Comparison of ENCODE assay signal across 23 cellular contexts in the genomic region with DNA sequence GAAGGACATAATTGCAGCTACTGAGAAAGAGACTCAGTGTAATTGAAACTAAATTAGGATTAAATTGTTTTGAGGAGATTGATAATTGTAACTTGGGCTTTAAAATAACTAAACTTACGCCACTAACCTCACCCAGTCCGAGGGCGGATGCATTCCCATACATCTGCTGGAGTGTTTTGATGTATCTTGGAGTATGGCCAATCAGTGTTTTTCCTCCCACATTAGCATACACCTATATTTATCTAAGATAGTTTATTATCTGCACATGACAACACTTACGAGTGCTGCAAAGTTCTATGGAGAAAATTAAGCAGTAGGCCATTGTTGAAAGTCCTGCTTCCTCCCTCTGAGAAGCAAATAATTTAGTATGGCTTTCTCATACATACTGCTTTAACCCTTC.
DNase-seq lines count a peak whose midpoint lies in the region; ATAC-seq, FAIRE-seq and TF ChIP-seq lines count a peak whose summit lies in the region.
"Had no signal": no experiment of that assay in that cellular context is flagged by ENCODE, and none has a peak within 500 bp of the region (broad histone marks: within the 10 kb centered on the region; RNA-seq: fewer than 3 reads in every experiment).

No MANE protein-coding gene starts in this region.

- no peaks in the 10 kb centered on the region for H3K36me3 ChIP-seq in small intestine (ENCODE audit: control insufficient read depth in 2 of 2, insufficient read depth in 2 of 2, low read length in 2 of 2)
- H3K36me3 ChIP-seq: BLaER1 had no signal

- H3K4me1 ChIP-seq in small intestine (ENCODE audit: control insufficient read depth in 2 of 2, insufficient read depth in 1 of 2, low read depth in 1 of 2, low read length in 1 of 2): no peaks in the 10 kb centered on the region
- H3K4me1 ChIP-seq: BLaER1 had no signal

- no peak for TF ChIP-seq POLR2A in GM18505 (IDR thresholded peaks at IDR 0.05; ENCODE audit: borderline replicate concordance, extremely low read depth, insufficient read depth, insufficient read length)

- peak; percentile 97 for ATAC-seq in left colon
- no peak for ATAC-seq in GM18505 (IDR thresholded peaks at IDR 0.05; ENCODE audit: unreplicated experiment)
- no peak for ATAC-seq in HG02759 (IDR thresholded peaks at IDR 0.05; ENCODE audit: unreplicated experiment)
- ATAC-seq: GM12878, GM23338, HCT116 had no signal

- DNase-seq in NCI-H82 (lab: John Stamatoyannopoulos, UW) (peak; percentile 38), NCI-H82 treated with DMSO at 0.1 percent for 48 hours (lab: John Stamatoyannopoulos, UW; ENCODE audit: unreplicated experiment) (no peak), left colon (no peak), small intestine (peak; percentile 35)
- no peak for DNase-seq in activated CD4-positive, alpha-beta T cell treated with anti-CD3 and anti-CD28 coated beads for 48 hours
- DNase-seq: CD4-positive, alpha-beta T cell; CD8-positive, alpha-beta memory T cell; DMS 273 treated with DMSO at 0.1 percent for 48 hours; DMS79; EL; GDM1; H9 had no signal

- WGBS in small intestine, 3 donors: 45 to 78% (median 61%) methylated on average over 4 of the region's 4 CpGs

- H3K27ac ChIP-seq in small intestine (ENCODE audit: low read depth in 1 of 2, low read length in 1 of 2): no peak overlapping the region
- H3K27ac ChIP-seq: 22Rv1, BLaER1, C4-2B had no signal

- intact Hi-C loops in left colon (cut with DNase I, micrococcal nuclease): no loop called here

- no peaks in the 10 kb centered on the region for H3K27me3 ChIP-seq in small intestine (ENCODE audit: control insufficient read depth in 2 of 2, insufficient read depth in 2 of 2, low read length in 2 of 2)
- H3K27me3 ChIP-seq: BLaER1 had no signal

- FAIRE-seq in small intestine (lab: Jason Lieb, UNC): no peak
- FAIRE-seq: A204.1, D721Med, GM12878, GM18507 had no signal

- H3K9me3 ChIP-seq in small intestine (ENCODE audit: control insufficient read depth, low read depth): no peaks in the 10 kb centered on the region

- H3K4me3 ChIP-seq in small intestine (ENCODE audit: low read depth in 1 of 2, low read length in 2 of 2): no peak overlapping the region
- H3K4me3 ChIP-seq: BLaER1, GM12878, GM23338 had no signal

Comparison
In these comparisons a context has a peak if more than half of its experiments do, and no peak if none do; other contexts are left out.
1. DNase-seq: peak in NCI-H82 (single experiment) and small intestine (single experiment); none in NCI-H82 treated with DMSO at 0.1 percent for 48 hours (single experiment), left colon (0 of 2) and activated CD4-positive, alpha-beta T cell treated with anti-CD3 and anti-CD28 coated beads for 48 hours (single experiment).